ENCODE assay signal across 13 cellular contexts in genomic region chr6:20669571-20670314, GRCh38.
DNase-seq lines count a peak whose midpoint lies in the region; ATAC-seq and TF ChIP-seq lines count a peak whose summit lies in the region.
"Had no signal": no experiment of that assay in that cellular context is flagged by ENCODE, and none has a peak within 500 bp of the region (broad histone marks: within the 10 kb centered on the region; RNA-seq: fewer than 3 reads in every experiment).

No MANE protein-coding gene starts in this region.

- H3K36me3 ChIP-seq in naive thymus-derived CD4-positive, alpha-beta T cell (ENCODE audit: control insufficient read depth in 2 of 3, insufficient read depth in 3 of 3, low read length in 3 of 3): no peaks in the 10 kb centered on the region
- no peaks in the 10 kb centered on the region for H3K36me3 ChIP-seq in breast epithelium

- CTCF ChIA-PET in naive thymus-derived CD4-positive, alpha-beta T cell (lab: Charles Lee): no interaction called here

- H3K4me3 ChIP-seq in naive thymus-derived CD4-positive, alpha-beta T cell (ENCODE audit: low read length): no peak overlapping the region
- H3K4me3 ChIP-seq in breast epithelium: no peak overlapping the region

- POLR2A ChIA-PET in naive thymus-derived CD4-positive, alpha-beta T cell (lab: Charles Lee): no interaction called here

- H3K4me1 ChIP-seq in naive thymus-derived CD4-positive, alpha-beta T cell (ENCODE audit: control insufficient read depth in 2 of 2, insufficient read depth in 2 of 2, low read length in 2 of 2): no peaks in the 10 kb centered on the region
- no peaks in the 10 kb centered on the region for H3K4me1 ChIP-seq in breast epithelium

- peaks cover 8 to 40% (median 17%) of the 10 kb centered on the region in 7 donors for H3K4me1 Mint-ChIP-seq in naive thymus-derived CD4-positive, alpha-beta T cell

- H3K27ac ChIP-seq in naive thymus-derived CD4-positive, alpha-beta T cell (ENCODE audit: low read depth, low read length): no peak overlapping the region
- H3K27ac ChIP-seq in breast epithelium: no peak overlapping the region

- intact Hi-C loops in naive thymus-derived CD4-positive, alpha-beta T cell (cut with micrococcal nuclease): no loop called here
- intact Hi-C loops in breast epithelium (cut with DNase I; ENCODE audit: low total_unique reads): no loop called here

- no peaks in the 10 kb centered on the region for H3K27me3 Mint-ChIP-seq in naive thymus-derived CD4-positive, alpha-beta T cell
- H3K27me3 Mint-ChIP-seq: activated T-cell treated with anti-CD3 and anti-CD28 coated beads, Interleukin-2, amount 50 U/mL, for 24 hours had no signal

- DNase-seq in naive thymus-derived CD4-positive, alpha-beta T cell: no peak
- DNase-seq in NCI-H226 (no peak), breast epithelium (ENCODE audit: low spot score in 2 of 2) (no peak), NCI-H146 treated with DMSO at 0.1 percent for 48 hours (lab: John Stamatoyannopoulos, UW; ENCODE audit: unreplicated experiment) (no peak)
- DNase-seq: activated T-cell treated with anti-CD3 and anti-CD28 coated beads, Interleukin-2, amount 50 U/mL, for 24 hours; cortex of kidney; DMS53; NCI-H2081 treated with DMSO at 0.1 percent for 48 hours; occipital lobe; SW 1271 had no signal

- H3K9me3 ChIP-seq in naive thymus-derived CD4-positive, alpha-beta T cell (ENCODE audit: control insufficient read depth in 2 of 3, low read length in 3 of 3): no peaks in the 10 kb centered on the region
- H3K9me3 ChIP-seq in breast epithelium: no peaks in the 10 kb centered on the region

- no peak for TF ChIP-seq CTCF in breast epithelium (IDR thresholded peaks at IDR 0.05)

- no peak overlapping the region for H3K27ac Mint-ChIP-seq in naive thymus-derived CD4-positive, alpha-beta T cell
- H3K27ac Mint-ChIP-seq: activated T-cell treated with anti-CD3 and anti-CD28 coated beads, Interleukin-2, amount 50 U/mL, for 24 hours had no signal

- no peak for TF ChIP-seq POLR2A in breast epithelium (IDR thresholded peaks at IDR 0.05)

- H3K36me3 Mint-ChIP-seq in naive thymus-derived CD4-positive, alpha-beta T cell: peaks cover 3 to 37% (median 14%) of the 10 kb centered on the region in 5 donors

- H3K4me3 Mint-ChIP-seq in naive thymus-derived CD4-positive, alpha-beta T cell: no peak overlapping the region
- H3K4me3 Mint-ChIP-seq: activated T-cell treated with anti-CD3 and anti-CD28 coated beads, Interleukin-2, amount 50 U/mL, for 24 hours had no signal

- ATAC-seq in GM19372 (IDR thresholded peaks at IDR 0.05; ENCODE audit: low read depth, unreplicated experiment) (peak; percentile 65), HG02763 (IDR thresholded peaks at IDR 0.05; ENCODE audit: unreplicated experiment) (peak; percentile 80), HG03575 (IDR thresholded peaks at IDR 0.05; ENCODE audit: extremely low read depth, insufficient number of reproducible peaks, low FRiP score, unreplicated experiment) (peak; percentile 52)
- ATAC-seq in naive thymus-derived CD4-positive, alpha-beta T cell: peak; percentile 14

- no peaks in the 10 kb centered on the region for H3K27me3 ChIP-seq in naive thymus-derived CD4-positive, alpha-beta T cell (ENCODE audit: control insufficient read depth in 2 of 2, insufficient read depth in 2 of 2, low read length in 2 of 2)
- H3K27me3 ChIP-seq in breast epithelium: no peaks in the 10 kb centered on the region

- H3K9me3 Mint-ChIP-seq in naive thymus-derived CD4-positive, alpha-beta T cell: peaks cover 0 to 4% (median 0%) of the 10 kb centered on the region in 11 donors
- H3K9me3 Mint-ChIP-seq: activated T-cell treated with anti-CD3 and anti-CD28 coated beads, Interleukin-2, amount 50 U/mL, for 24 hours had no signal

Comparison
In these comparisons a context has a peak if more than half of its experiments do, and no peak if none do; other contexts are left out.
1. ATAC-seq: peak in every context shown above with its lines; median percentile 80 in HG02763; 65 in GM19372; 52 in HG03575; 14 in naive thymus-derived CD4-positive, alpha-beta T cell.